In genomic region chr19:33393286-33394005, GRCh38 we compare ENCODE assay signal across 13 cellular contexts. TPM values are rescaled to one million over a fixed set of nuclear protein-coding genes. Genes with fewer than 3 reads are reported as not detected.
DNase-seq lines count a peak whose midpoint lies in the region; ATAC-seq lines count a peak whose summit lies in the region.
"Had no signal": no experiment of that assay in that cellular context is flagged by ENCODE, and none has a peak within 500 bp of the region (broad histone marks: within the 10 kb centered on the region; RNA-seq: fewer than 3 reads in every experiment).

No MANE protein-coding gene starts in this region.

- no peak overlapping the region for H3K27ac ChIP-seq in right cardiac atrium (ENCODE audit: low read length)
- H3K27ac ChIP-seq: 22Rv1 had no signal

- peaks cover 31% of the 10 kb centered on the region for H3K4me1 ChIP-seq in right cardiac atrium (ENCODE audit: control insufficient read depth, insufficient read depth, low read length)

- 80% methylated on average over 21 of the region's 21 CpGs for WGBS in right cardiac atrium

- intact Hi-C loops in right cardiac atrium (cut with DNase I) (no loop called here), sciatic nerve (cut with DNase I) (loop anchor here (2.0 kb wide), 1 partner anchor 15 kb away; no protein-coding TSS in a partner anchor)

- DNase-seq in DMS53 (lab: John Stamatoyannopoulos, UW), result peak; percentile 57
- no peak for DNase-seq in DMS53 treated with DMSO at 0.1 percent for 48 hours (lab: John Stamatoyannopoulos, UW; ENCODE audit: unreplicated experiment)
- DNase-seq in NCI-H69 (lab: John Stamatoyannopoulos, UW), result peak; percentile 54
- peak in 2 of 3 donors; percentile 55 to 60 for DNase-seq in right cardiac atrium
- DNase-seq in sciatic nerve (ENCODE audit: low spot score), result peak; percentile 63
- DNase-seq in NOMO-1 treated with dmso at 0.1 percent for 144 hours (lab: John Stamatoyannopoulos, UW; ENCODE audit: unreplicated experiment), result no peak
- no peak for DNase-seq in activated effector memory CD4-positive, alpha-beta T cell treated with Interleukin-2 at 50 U/mL for 16 hours
- DNase-seq: activated CD8-positive, alpha-beta memory T cell treated with anti-CD3 and anti-CD28 coated beads, Interleukin-2, amount 10 ng/mL, durations not matched to agents 7 days and 5 days; erythroblast; KG1 had no signal

- ATAC-seq in right cardiac atrium (no peak), sciatic nerve (no peak), GM18858 (IDR thresholded peaks at IDR 0.05; ENCODE audit: unreplicated experiment) (no peak)
- ATAC-seq: activated CD8-positive, alpha-beta memory T cell treated with anti-CD3 and anti-CD28 coated beads, Interleukin-2, amount 10 ng/mL, durations not matched to agents 7 days and 5 days had no signal

- H3K9me3 ChIP-seq in right cardiac atrium (ENCODE audit: control insufficient read depth, low read length), result no peaks in the 10 kb centered on the region

- no peak overlapping the region for H3K4me3 ChIP-seq in right cardiac atrium (ENCODE audit: low read length)
- H3K4me3 ChIP-seq: smooth muscle cell had no signal

- no peaks in the 10 kb centered on the region for H3K27me3 ChIP-seq in right cardiac atrium (ENCODE audit: control insufficient read depth, insufficient read depth)

RNA-seq across cellular contexts. Expression of gene CEBPG, which starts 19.9 kb away (rescaled TPM):
- total RNA-seq in right cardiac atrium, result 10 to 100 TPM; 13.1 to 18.3 (median 15.7) TPM
- 12.7 TPM for polyA plus RNA-seq in right cardiac atrium
- 21.2 TPM for total RNA-seq in sciatic nerve

Comparison
In these comparisons a context has a peak if more than half of its experiments do, and no peak if none do; other contexts are left out.
1. DNase-seq: peak in DMS53 (single experiment), NCI-H69 (single experiment), right cardiac atrium (2 of 3) and sciatic nerve (single experiment); none in DMS53 treated with DMSO at 0.1 percent for 48 hours (single experiment), NOMO-1 treated with dmso at 0.1 percent for 144 hours (single experiment) and activated effector memory CD4-positive, alpha-beta T cell treated with Interleukin-2 at 50 U/mL for 16 hours (single experiment).